Comparison of ENCODE assay signal across 24 cellular contexts in the genomic region with DNA sequence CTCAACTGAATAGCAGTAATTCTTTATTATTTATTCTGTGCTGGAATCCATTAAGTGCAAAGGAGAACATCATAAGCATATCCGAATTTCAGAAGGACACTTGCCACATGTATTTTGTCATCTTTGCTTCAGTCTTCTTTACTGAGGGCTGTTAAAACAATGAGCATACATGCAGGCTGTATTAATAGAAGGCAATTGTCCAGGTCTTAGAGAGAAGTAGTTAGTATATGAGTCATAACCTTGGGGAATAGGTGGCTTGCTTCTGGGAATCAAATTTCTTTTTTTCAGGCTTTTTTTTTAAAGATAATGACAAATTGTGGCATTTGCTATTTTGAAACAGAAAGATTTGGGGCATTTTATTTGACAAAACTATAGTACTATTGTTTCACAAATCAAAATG.
A peak's percentile ranks its signal among the peaks of the same experiment; 100 is the strongest.
DNase-seq lines count a peak whose midpoint lies in the region; ATAC-seq, FAIRE-seq and TF ChIP-seq lines count a peak whose summit lies in the region.
"Had no signal": no experiment of that assay in that cellular context is flagged by ENCODE, and none has a peak within 500 bp of the region (broad histone marks: within the 10 kb centered on the region; RNA-seq: fewer than 3 reads in every experiment).

No MANE protein-coding gene starts in this region.

- POLR2A ChIA-PET in MCF 10A (lab: Yijun Ruan, JAX), result no interaction called here

- no peaks in the 10 kb centered on the region for H3K4me1 Mint-ChIP-seq in MCF 10A (ENCODE audit: insufficient read depth, unreplicated experiment)
- H3K4me1 Mint-ChIP-seq: CD4-positive, CD25-positive, alpha-beta regulatory T cell; CD8-positive, alpha-beta memory T cell had no signal

- no peaks in the 10 kb centered on the region for H3K4me1 ChIP-seq in breast epithelium
- H3K4me1 ChIP-seq: BE2C had no signal

- TF ChIP-seq POLR2A in breast epithelium (IDR thresholded peaks at IDR 0.05), result no peak

- intact Hi-C loops in MCF 10A (cut with micrococcal nuclease) (no loop called here), breast epithelium (cut with DNase I; ENCODE audit: low total_unique reads) (no loop called here)

- H3K27me3 ChIP-seq in breast epithelium, result no peaks in the 10 kb centered on the region
- H3K27me3 ChIP-seq: BE2C had no signal

- no peak for FAIRE-seq in urothelium cell line (lab: Jason Lieb, UNC)
- FAIRE-seq: G401.6, GM12892, GM18507, HepG2 had no signal

- no peaks in the 10 kb centered on the region for H3K9me3 ChIP-seq in breast epithelium
- H3K9me3 ChIP-seq: BE2C had no signal

- CTCF ChIA-PET in MCF 10A (lab: Yijun Ruan, JAX), result no interaction called here

- DNase-seq in MCF 10A (ENCODE audit: unreplicated experiment) (peak; percentile 54), breast epithelium (ENCODE audit: low spot score in 2 of 2) (no peak), RPMI7951 (ENCODE audit: low read depth) (peak; percentile 3), fibroblast of peridontal ligament (ENCODE audit: extremely low read depth) (peak; percentile 7), urothelium cell line (ENCODE audit: low spot score) (peak; percentile 58), NCI-H82 treated with DMSO at 0.1 percent for 48 hours (lab: John Stamatoyannopoulos, UW; ENCODE audit: unreplicated experiment) (no peak)
- no peak for DNase-seq in stimulated activated naive CD4-positive, alpha-beta T cell (lab: John Stamatoyannopoulos, UW)
- DNase-seq: BE2C; C1 segment of cervical spinal cord; CD4-positive, CD25-positive, alpha-beta regulatory T cell; CD8-positive, alpha-beta memory T cell; COR-L47; DMS 273 treated with DMSO at 0.1 percent for 48 hours; DMS53; DND-41; H7; HFFc6 had no signal

- H3K36me3 Mint-ChIP-seq in MCF 10A (ENCODE audit: insufficient read depth, unreplicated experiment), result no peaks in the 10 kb centered on the region
- H3K36me3 Mint-ChIP-seq: CD4-positive, CD25-positive, alpha-beta regulatory T cell; CD8-positive, alpha-beta memory T cell had no signal

- no peak for TF ChIP-seq CTCF in MCF 10A (IDR thresholded peaks at IDR 0.05; ENCODE audit: unreplicated experiment)
- TF ChIP-seq CTCF in breast epithelium (IDR thresholded peaks at IDR 0.05), result no peak

- no peaks in the 10 kb centered on the region for H3K27me3 Mint-ChIP-seq in MCF 10A (ENCODE audit: insufficient read depth, unreplicated experiment)
- H3K27me3 Mint-ChIP-seq: CD4-positive, CD25-positive, alpha-beta regulatory T cell had no signal

- no peak overlapping the region for H3K27ac ChIP-seq in breast epithelium

- no TSS peak for BruUV-seq in MCF 10A (replicated peaks; lab: Mats Ljungman, UMichigan)

- H3K4me3 ChIP-seq in breast epithelium, result no peak overlapping the region
- H3K4me3 ChIP-seq: GM23338 had no signal

- no peaks in the 10 kb centered on the region for H3K36me3 ChIP-seq in breast epithelium
- H3K36me3 ChIP-seq: BE2C had no signal

- H3K27ac Mint-ChIP-seq in MCF 10A (ENCODE audit: low read depth, unreplicated experiment), result no peak overlapping the region
- H3K27ac Mint-ChIP-seq: CD4-positive, CD25-positive, alpha-beta regulatory T cell; CD8-positive, alpha-beta memory T cell; GM23338; HFFc6 had no signal

- H3K9me3 Mint-ChIP-seq in MCF 10A (ENCODE audit: unreplicated experiment), result no peaks in the 10 kb centered on the region
- H3K9me3 Mint-ChIP-seq: GM23338 had no signal

- H3K4me3 Mint-ChIP-seq in MCF 10A (ENCODE audit: unreplicated experiment), result no peak overlapping the region
- H3K4me3 Mint-ChIP-seq: CD4-positive, CD25-positive, alpha-beta regulatory T cell; CD8-positive, alpha-beta memory T cell; GM23338; HFFc6 had no signal

- no peak for ATAC-seq in HG02763 (IDR thresholded peaks at IDR 0.05; ENCODE audit: unreplicated experiment)
- ATAC-seq: GM23338, HCT116, HepG2 had no signal

Comparison
In these comparisons a context has a peak if more than half of its experiments do, and no peak if none do; other contexts are left out.
1. DNase-seq: peak in MCF 10A (single experiment), RPMI7951 (single experiment), fibroblast of peridontal ligament (single experiment) and urothelium cell line (single experiment); none in breast epithelium (0 of 2), stimulated activated naive CD4-positive, alpha-beta T cell (0 of 6) and NCI-H82 treated with DMSO at 0.1 percent for 48 hours (single experiment).